ENCODE assay signal across 8 cellular contexts in the genomic region with DNA sequence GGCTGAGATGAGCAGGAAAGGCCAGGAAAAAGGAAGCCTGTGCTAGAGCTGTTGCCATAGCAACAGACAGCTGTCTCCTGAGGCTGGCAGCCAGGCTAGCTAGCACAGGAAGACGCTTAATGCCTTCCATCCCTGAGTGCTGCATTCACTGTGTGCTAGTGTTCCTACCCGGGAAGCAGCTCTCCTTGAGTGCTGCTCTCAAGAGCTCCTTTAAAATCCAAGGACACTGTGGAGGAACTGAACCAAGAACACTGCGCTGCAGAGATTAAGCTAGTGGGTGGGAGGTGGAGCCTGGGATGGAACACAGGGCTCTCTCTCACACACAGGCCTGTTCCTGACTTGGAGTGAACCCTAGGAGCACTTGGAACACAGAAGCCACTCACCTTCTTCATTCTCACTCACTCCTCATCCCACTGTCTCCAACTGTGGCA. TPM values are rescaled to one million over a fixed set of nuclear protein-coding genes. Genes with fewer than 3 reads are reported as not detected.
DNase-seq lines count a peak whose midpoint lies in the region; ATAC-seq and TF ChIP-seq lines count a peak whose summit lies in the region.

No MANE protein-coding gene starts in this region.

- H3K9me3 Mint-ChIP-seq in stimulated activated naive CD8-positive, alpha-beta T cell treated with anti-CD3 and anti-CD28 coated beads, Interleukin-15, Interleukin-2, amounts not matched to agents 100 ng/mL and 50 ng/mL, for 24 hours: no peaks in the 10 kb centered on the region

- H2AFZ ChIP-seq in SK-N-SH (ENCODE audit: low read depth) (peak overlapping the region; percentile 78), PC-9 (no peak overlapping the region)

- H4K20me1 ChIP-seq in SK-N-SH (ENCODE audit: insufficient read depth): no peaks in the 10 kb centered on the region
- H4K20me1 ChIP-seq in PC-9 (ENCODE audit: insufficient read depth): no peaks in the 10 kb centered on the region

- peaks cover 63% of the 10 kb centered on the region for H3K4me1 Mint-ChIP-seq in stimulated activated naive CD8-positive, alpha-beta T cell treated with anti-CD3 and anti-CD28 coated beads, Interleukin-15, Interleukin-2, amounts not matched to agents 100 ng/mL and 50 ng/mL, for 24 hours (ENCODE audit: low read depth)

- WGBS in SK-N-SH (ENCODE audit: low lambda C conversion rate): 13% methylated on average over 1 of the region's 3 CpGs
- 2 to 3% (median 2%) methylated on average over 3 of the region's 3 CpGs for WGBS in ovary, 3 donors

- peak overlapping the region; percentile 6 to 80; a peak in 3 of 4 replicates for H3K27ac ChIP-seq in SK-N-SH (ENCODE audit: low read depth in 2 of 2, low read length in 1 of 2)
- no peak overlapping the region for H3K27ac ChIP-seq in ovary
- H3K27ac ChIP-seq in PC-9: no peak overlapping the region

- TF ChIP-seq POLR2A in ovary (IDR thresholded peaks at IDR 0.05): no peak

- TF ChIP-seq CTCF in SK-N-SH (IDR thresholded peaks at IDR 0.05): no peak
- no peak for TF ChIP-seq CTCF in fibroblast of pulmonary artery (IDR thresholded peaks at IDR 0.05; ENCODE audit: low read length, missing control alignments)
- no peak for TF ChIP-seq CTCF in ovary (IDR thresholded peaks at IDR 0.05)
- no peak for TF ChIP-seq CTCF in PC-9 (conservative IDR thresholded peaks at IDR 0.05)

- CTCF ChIA-PET in SK-N-SH (lab: Yijun Ruan, JAX) (interaction anchor here (0.7 to 1.4 kb wide), 3 partner anchors 13 to 123 kb away, joined by 3 to 4 read pairs (median 4); no protein-coding TSS in a partner anchor), PC-9 (lab: Charles Lee) (no interaction called here)

- peak overlapping the region; percentile 75 for H3K27ac Mint-ChIP-seq in stimulated activated naive CD8-positive, alpha-beta T cell treated with anti-CD3 and anti-CD28 coated beads, Interleukin-15, Interleukin-2, amounts not matched to agents 100 ng/mL and 50 ng/mL, for 24 hours

- no peak for TF ChIP-seq RAD21 in SK-N-SH (IDR thresholded peaks at IDR 0.05; ENCODE audit: low read length)

- H3K4me2 ChIP-seq in SK-N-SH: 0 out of 2 replicates have a peak overlapping the region, but pooled peaks have one; percentile 31
- H3K4me2 ChIP-seq in PC-9: no peak overlapping the region

- no peak overlapping the region for H3K9ac ChIP-seq in SK-N-SH

- H3K4me3 Mint-ChIP-seq in stimulated activated naive CD8-positive, alpha-beta T cell treated with anti-CD3 and anti-CD28 coated beads, Interleukin-15, Interleukin-2, amounts not matched to agents 100 ng/mL and 50 ng/mL, for 24 hours: no peak overlapping the region

- H3K4me1 ChIP-seq in SK-N-SH (ENCODE audit: control insufficient read depth in 1 of 2, insufficient read depth in 2 of 2, low read depth in 1 of 2, low read length in 1 of 2) (peaks cover 19 to 21% of the 10 kb centered on the region in 2 experiments; a peak in 3 of 4 replicates), ovary (ENCODE audit: insufficient read depth) (peaks cover 4% of the 10 kb centered on the region), PC-9 (replicated peaks; ENCODE audit: insufficient read depth) (no peaks in the 10 kb centered on the region)

- intact Hi-C loops in ovary (cut with DNase I): no loop called here
- intact Hi-C loops in PC-9 (cut with micrococcal nuclease; ENCODE audit: unreplicated experiment): no loop called here

- no peak for ATAC-seq in stimulated activated naive CD8-positive, alpha-beta T cell treated with anti-CD3 and anti-CD28 coated beads, Interleukin-15, Interleukin-2, amounts not matched to agents 100 U/mL and 50 U/mL, for 24 hours
- ATAC-seq in GM18520 (IDR thresholded peaks at IDR 0.05; ENCODE audit: unreplicated experiment): no peak
- no peak for ATAC-seq in HG03571 (IDR thresholded peaks at IDR 0.05; ENCODE audit: unreplicated experiment)

- H3K36me3 ChIP-seq in SK-N-SH (replicated peaks in 1 of 2; ENCODE audit: control insufficient read depth in 1 of 2, insufficient read depth in 2 of 2, low read length in 1 of 2): no peaks in the 10 kb centered on the region
- no peaks in the 10 kb centered on the region for H3K36me3 ChIP-seq in ovary
- H3K36me3 ChIP-seq in PC-9 (ENCODE audit: low read depth): no peaks in the 10 kb centered on the region

- H3K27me3 Mint-ChIP-seq in stimulated activated naive CD8-positive, alpha-beta T cell treated with anti-CD3 and anti-CD28 coated beads, Interleukin-15, Interleukin-2, amounts not matched to agents 100 ng/mL and 50 ng/mL, for 24 hours: no peaks in the 10 kb centered on the region

- H3K9me3 ChIP-seq in SK-N-SH: no peaks in the 10 kb centered on the region
- H3K9me3 ChIP-seq in ovary: no peaks in the 10 kb centered on the region
- H3K9me3 ChIP-seq in PC-9 (ENCODE audit: insufficient read depth, low read depth): no peaks in the 10 kb centered on the region

- H3K79me2 ChIP-seq in SK-N-SH (ENCODE audit: insufficient read depth) (no peaks in the 10 kb centered on the region), PC-9 (ENCODE audit: low read depth) (no peaks in the 10 kb centered on the region)

- POLR2A ChIA-PET in SK-N-SH (lab: Yijun Ruan, JAX) (no interaction called here), PC-9 (lab: Charles Lee; ENCODE audit: unreplicated experiment) (no interaction called here)

- BruUV-seq in PC-9 (replicated peaks; lab: Mats Ljungman, UMichigan): no TSS peak

- DNase-seq in stimulated activated naive CD8-positive, alpha-beta T cell treated with anti-CD3 and anti-CD28 coated beads, Interleukin-15, Interleukin-2, amounts not matched to agents 100 U/mL and 50 U/mL, for 24 hours: no peak
- DNase-seq in SK-N-SH: peak; percentile 71
- peak; percentile 53 for DNase-seq in fibroblast of pulmonary artery (ENCODE audit: low read depth)
- DNase-seq in ovary: peak; percentile 21 to 69 (median 50)
- no peak for DNase-seq in PC-9

- H3K36me3 Mint-ChIP-seq in stimulated activated naive CD8-positive, alpha-beta T cell treated with anti-CD3 and anti-CD28 coated beads, Interleukin-15, Interleukin-2, amounts not matched to agents 100 ng/mL and 50 ng/mL, for 24 hours (ENCODE audit: low read depth): no peaks in the 10 kb centered on the region

- H3F3A ChIP-seq in SK-N-SH (replicated peaks; ENCODE audit: insufficient read depth): no peaks in the 10 kb centered on the region
- no peaks in the 10 kb centered on the region for H3F3A ChIP-seq in PC-9 (ENCODE audit: insufficient read depth, low read depth)

- H3K27me3 ChIP-seq in SK-N-SH (ENCODE audit: insufficient read depth) (no peaks in the 10 kb centered on the region), ovary (no peaks in the 10 kb centered on the region), PC-9 (ENCODE audit: insufficient read depth, low read depth) (no peaks in the 10 kb centered on the region)

- H3K9me2 ChIP-seq in SK-N-SH (no peaks in the 10 kb centered on the region), PC-9 (ENCODE audit: insufficient read depth) (no peaks in the 10 kb centered on the region)

- TF ChIP-seq EP300 in SK-N-SH (IDR thresholded peaks at IDR 0.05; ENCODE audit: borderline replicate concordance in 1 of 2, low read depth in 1 of 2, low read length in 1 of 2): no peak
- TF ChIP-seq EP300 in ovary (IDR thresholded peaks at IDR 0.05): no peak

- H3K4me3 ChIP-seq in SK-N-SH (ENCODE audit: low read depth in 2 of 2, low read length in 1 of 2) (no peak overlapping the region), fibroblast of pulmonary artery (replicated peaks; ENCODE audit: low read depth, low read length) (no peak overlapping the region), ovary (no peak overlapping the region), PC-9 (no peak overlapping the region)

TF ChIP-seq in SK-N-SH, 30 proteins besides CTCF, POLR2A, EP300 and RAD21:
- TF ChIP-seq RFX5 (IDR thresholded peaks at IDR 0.05; ENCODE audit: low read length): peak; percentile 85
- TF ChIP-seq NRF1 (IDR thresholded peaks at IDR 0.05; ENCODE audit: low read depth, low read length): no peak
- no peak for TF ChIP-seq POLR2AphosphoS5 (IDR thresholded peaks at IDR 0.05; ENCODE audit: low read depth, low read length)
- TF ChIP-seq MXI1 (IDR thresholded peaks at IDR 0.05; ENCODE audit: low read depth, low read length): peak; percentile 45; the same call in 1 of the 2 replicates
- TF ChIP-seq MEF2A (IDR thresholded peaks at IDR 0.05; ENCODE audit: borderline replicate concordance, low read depth): no peak
- 0 out of 2 replicates have a peak, but pooled peaks have one; percentile 5 for TF ChIP-seq TCF12 (IDR thresholded peaks at IDR 0.05)
- 0 out of 2 replicates have a peak, but pooled peaks have one; percentile 10 for TF ChIP-seq SMC3 (IDR thresholded peaks at IDR 0.05; ENCODE audit: low read depth, low read length)
- no peak for TF ChIP-seq GATA2 (CRISPR knock-in tag; IDR thresholded peaks at IDR 0.05)
- no peak for TF ChIP-seq IRF3 (IDR thresholded peaks at IDR 0.05; ENCODE audit: low read depth, low read length)

RNA-seq across cellular contexts. Expression of gene IL7R, which starts 53.5 kb away (rescaled TPM):
- polyA plus RNA-seq in SK-N-SH (2012; rRNA removed) (3.0 and 4.5 TPM in 2 replicates), ovary (10 to 100 TPM in 1 of 2 donors, 1 to 10 TPM in 1; 1.5 to 11.3 TPM)
- 3.8 and 3.9 TPM in 2 replicates for polyA plus RNA-seq in SK-N-SH (2012; cell fraction: cytosol; rRNA removed)
- polyA plus RNA-seq in SK-N-SH (2012; cell fraction: nucleus; rRNA removed): 3.3 and 4.0 TPM in 2 replicates
- total RNA-seq in ovary (1 to 10 TPM in 5 of 7 donors, under 1 TPM in 2; 0.28 to 3.7 (median 3.2) TPM), PC-9 (2021) (0.41 TPM in 1 of 2 replicates, not detected in the other)

Comparison
In these comparisons a context has a peak if more than half of its experiments do, and no peak if none do; other contexts are left out.
1. DNase-seq: peak in SK-N-SH (single experiment), fibroblast of pulmonary artery (single experiment) and ovary (5 of 5); none in stimulated activated naive CD8-positive, alpha-beta T cell treated with anti-CD3 and anti-CD28 coated beads, Interleukin-15, Interleukin-2, amounts not matched to agents 100 U/mL and 50 U/mL, for 24 hours (single experiment) and PC-9 (0 of 2).
2. H3K27ac ChIP-seq: peak in SK-N-SH (2 of 2); none in ovary (0 of 2) and PC-9 (single experiment).